Comparison of ENCODE assay signal across 14 cellular contexts in the genomic region with DNA sequence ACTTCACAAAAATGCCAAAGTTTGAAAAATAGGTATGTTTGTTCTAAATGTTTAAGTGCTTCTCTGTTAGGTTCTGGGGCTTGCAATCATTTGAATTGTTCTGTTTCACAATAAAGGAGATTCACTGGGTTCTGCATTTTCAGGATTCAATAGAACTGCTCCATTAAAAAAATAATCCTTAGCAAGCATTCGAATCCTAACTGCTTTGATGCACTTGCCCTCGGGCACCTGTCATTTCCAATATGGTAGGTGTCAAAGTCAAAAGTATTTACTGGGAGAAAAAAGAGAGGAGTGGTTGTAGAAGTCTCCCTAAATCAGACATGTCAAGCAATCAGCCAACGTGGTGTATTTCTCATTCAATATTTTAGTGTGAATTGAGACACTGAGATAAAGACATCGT. TPM values are rescaled to one million over a fixed set of nuclear protein-coding genes. Genes with fewer than 3 reads are reported as not detected.
A peak's percentile ranks its signal among the peaks of the same experiment; 100 is the strongest.
DNase-seq lines count a peak whose midpoint lies in the region; ATAC-seq and TF ChIP-seq lines count a peak whose summit lies in the region.
"Had no signal": no experiment of that assay in that cellular context is flagged by ENCODE, and none has a peak within 500 bp of the region (broad histone marks: within the 10 kb centered on the region; RNA-seq: fewer than 3 reads in every experiment).

No MANE protein-coding gene starts in this region.

- no peaks in the 10 kb centered on the region for H3K9me3 ChIP-seq in left ventricle myocardium inferior (replicated peaks)
- H3K9me3 ChIP-seq in PC-9 (ENCODE audit: insufficient read depth, low read depth): no peaks in the 10 kb centered on the region
- H3K9me3 ChIP-seq: BLaER1 treated with 17β-estradiol and CSF1 and Interleukin-3, amounts not matched to agents 10 nM and 100 nM had no signal

- H3K36me3 Mint-ChIP-seq in mesothelial cell of epicardium (no peaks in the 10 kb centered on the region), type B pancreatic cell (peaks cover 6% of the 10 kb centered on the region)
- peaks cover 1% of the 10 kb centered on the region for H3K36me3 Mint-ChIP-seq in activated naive CD4-positive, alpha-beta T cell treated with anti-CD3 and anti-CD28 coated beads, Interleukin-2, amount 10 ng/mL, durations not matched to agents 7 days and 5 days
- H3K36me3 Mint-ChIP-seq: CD4-positive, CD25-positive, alpha-beta regulatory T cell had no signal

- peak overlapping the region; percentile 82 for H3K4me3 ChIP-seq in left ventricle myocardium inferior
- H3K4me3 ChIP-seq in PC-9: no peak overlapping the region
- H3K4me3 ChIP-seq: BLaER1 treated with 17β-estradiol and CSF1 and Interleukin-3, amounts not matched to agents 10 nM and 100 nM had no signal

- no peaks in the 10 kb centered on the region for H3K9me3 Mint-ChIP-seq in mesothelial cell of epicardium
- H3K9me3 Mint-ChIP-seq in type B pancreatic cell: peaks cover 5% of the 10 kb centered on the region
- H3K9me3 Mint-ChIP-seq in activated naive CD4-positive, alpha-beta T cell treated with anti-CD3 and anti-CD28 coated beads, Interleukin-2, amount 10 ng/mL, durations not matched to agents 7 days and 5 days: no peaks in the 10 kb centered on the region
- H3K9me3 Mint-ChIP-seq: CD4-positive, CD25-positive, alpha-beta regulatory T cell had no signal

- H3K27me3 ChIP-seq in left ventricle myocardium inferior (ENCODE audit: low read depth): no peaks in the 10 kb centered on the region
- H3K27me3 ChIP-seq in PC-9 (ENCODE audit: insufficient read depth, low read depth): no peaks in the 10 kb centered on the region
- H3K27me3 ChIP-seq: BLaER1 treated with 17β-estradiol and CSF1 and Interleukin-3, amounts not matched to agents 10 nM and 100 nM had no signal

- peak overlapping the region; percentile 40 for H3K4me3 Mint-ChIP-seq in mesothelial cell of epicardium
- peak overlapping the region; percentile 26 for H3K4me3 Mint-ChIP-seq in type B pancreatic cell
- no peak overlapping the region for H3K4me3 Mint-ChIP-seq in activated naive CD4-positive, alpha-beta T cell treated with anti-CD3 and anti-CD28 coated beads, Interleukin-2, amount 10 ng/mL, durations not matched to agents 7 days and 5 days
- H3K4me3 Mint-ChIP-seq: CD4-positive, CD25-positive, alpha-beta regulatory T cell had no signal

- intact Hi-C loops in left ventricle myocardium inferior (cut with micrococcal nuclease) (no loop called here), Right ventricle myocardium superior (cut with DNase I) (no loop called here), PC-9 (cut with micrococcal nuclease; ENCODE audit: unreplicated experiment) (no loop called here)

- H3F3A ChIP-seq in PC-9 (ENCODE audit: insufficient read depth, low read depth): peaks cover 44% of the 10 kb centered on the region

- no peaks in the 10 kb centered on the region for H4K20me1 ChIP-seq in PC-9 (ENCODE audit: insufficient read depth)
- H4K20me1 ChIP-seq: BLaER1 treated with 17β-estradiol and CSF1 and Interleukin-3, amounts not matched to agents 10 nM and 100 nM had no signal

- H3K4me1 Mint-ChIP-seq in mesothelial cell of epicardium (peaks cover 45% of the 10 kb centered on the region), type B pancreatic cell (ENCODE audit: unreplicated experiment) (peaks cover 29% of the 10 kb centered on the region)
- peaks cover 25% of the 10 kb centered on the region for H3K4me1 Mint-ChIP-seq in activated naive CD4-positive, alpha-beta T cell treated with anti-CD3 and anti-CD28 coated beads, Interleukin-2, amount 10 ng/mL, durations not matched to agents 7 days and 5 days

- no peaks in the 10 kb centered on the region for H3K36me3 ChIP-seq in left ventricle myocardium inferior
- H3K36me3 ChIP-seq in PC-9 (ENCODE audit: low read depth): no peaks in the 10 kb centered on the region
- H3K36me3 ChIP-seq: BLaER1 treated with 17β-estradiol and CSF1 and Interleukin-3, amounts not matched to agents 10 nM and 100 nM had no signal

- peaks cover 70% of the 10 kb centered on the region for H3K4me1 ChIP-seq in left ventricle myocardium inferior
- peaks cover 64% of the 10 kb centered on the region for H3K4me1 ChIP-seq in PC-9 (replicated peaks; ENCODE audit: insufficient read depth)

- no TSS peak for BruUV-seq in PC-9 (replicated peaks; lab: Mats Ljungman, UMichigan)

- H3K9me2 ChIP-seq in PC-9 (ENCODE audit: insufficient read depth): no peaks in the 10 kb centered on the region

- H3K27me3 Mint-ChIP-seq in mesothelial cell of epicardium (ENCODE audit: low read depth): no peaks in the 10 kb centered on the region
- peaks cover 7% of the 10 kb centered on the region for H3K27me3 Mint-ChIP-seq in type B pancreatic cell
- no peaks in the 10 kb centered on the region for H3K27me3 Mint-ChIP-seq in activated naive CD4-positive, alpha-beta T cell treated with anti-CD3 and anti-CD28 coated beads, Interleukin-2, amount 10 ng/mL, durations not matched to agents 7 days and 5 days
- H3K27me3 Mint-ChIP-seq: CD4-positive, CD25-positive, alpha-beta regulatory T cell had no signal

- H3K27ac ChIP-seq in left ventricle myocardium inferior (replicated peaks): peak overlapping the region; percentile 7
- peak overlapping the region; percentile 17; the same call in 1 of the 2 replicates for H3K27ac ChIP-seq in PC-9
- H3K27ac ChIP-seq: BLaER1 treated with 17β-estradiol and CSF1 and Interleukin-3, amounts not matched to agents 10 nM and 100 nM had no signal

- DNase-seq in left ventricle myocardium inferior (no peak), Right ventricle myocardium superior (no peak), PC-9 (no peak), mesothelial cell of epicardium (ENCODE audit: low spot score in 2 of 2, unreplicated experiment in 2 of 2) (no peak), type B pancreatic cell (ENCODE audit: extremely low spot score, unreplicated experiment) (no peak), NCI-H1417 treated with DMSO at 0.1 percent for 48 hours (lab: John Stamatoyannopoulos, UW) (no peak), NOMO-1 treated with DMSO at 0.1 percent for 48 hours (lab: John Stamatoyannopoulos, UW; ENCODE audit: unreplicated experiment) (no peak)
- DNase-seq in activated naive CD4-positive, alpha-beta T cell treated with anti-CD3 and anti-CD28 coated beads, Interleukin-2, amount 10 ng/mL, durations not matched to agents 7 days and 5 days: no peak
- DNase-seq: ACHN; CD4-positive, CD25-positive, alpha-beta regulatory T cell; DMS79; EL; HCEC 1CT had no signal

- ATAC-seq in Right ventricle myocardium superior (ENCODE audit: poor library complexity): no peak

- no peak overlapping the region for H2AFZ ChIP-seq in PC-9

- POLR2A ChIA-PET in PC-9 (lab: Charles Lee; ENCODE audit: unreplicated experiment): no interaction called here

- H3K79me2 ChIP-seq in PC-9 (ENCODE audit: low read depth): 0 out of 2 replicates have a peak, but pooled peaks cover 12% of the 10 kb centered on the region

- no peak overlapping the region for H3K4me2 ChIP-seq in PC-9
- H3K4me2 ChIP-seq: BLaER1 treated with 17β-estradiol and CSF1 and Interleukin-3, amounts not matched to agents 10 nM and 100 nM had no signal

- TF ChIP-seq CTCF in left ventricle myocardium inferior (IDR thresholded peaks at IDR 0.05; ENCODE audit: borderline replicate concordance): no peak
- no peak for TF ChIP-seq CTCF in PC-9 (conservative IDR thresholded peaks at IDR 0.05)
- no peak for TF ChIP-seq CTCF in mesothelial cell of epicardium (IDR thresholded peaks at IDR 0.05; ENCODE audit: unreplicated experiment)
- TF ChIP-seq CTCF in type B pancreatic cell (conservative IDR thresholded peaks at IDR 0.05): no peak

- CTCF ChIA-PET in PC-9 (lab: Charles Lee): interaction anchor here (0.8 to 2.1 kb wide), 3 partner anchors 18 to 125 kb away, joined by 3 to 19 read pairs (median 4); no protein-coding TSS in a partner anchor
- CTCF ChIA-PET in activated naive CD4-positive, alpha-beta T cell treated with anti-CD3 and anti-CD28 coated beads, Interleukin-2, amount 10 ng/mL, durations not matched to agents 7 days and 5 days (lab: Charles Lee): interaction anchor here (1.3 to 5.0 kb wide), 5 partner anchors 13 to 100 kb away, joined by 4 to 29 read pairs (median 12); a partner anchor contains a TSS

- peak overlapping the region; percentile 86 for H3K27ac Mint-ChIP-seq in mesothelial cell of epicardium
- H3K27ac Mint-ChIP-seq in type B pancreatic cell: peak overlapping the region; percentile 56
- no peak overlapping the region for H3K27ac Mint-ChIP-seq in activated naive CD4-positive, alpha-beta T cell treated with anti-CD3 and anti-CD28 coated beads, Interleukin-2, amount 10 ng/mL, durations not matched to agents 7 days and 5 days
- H3K27ac Mint-ChIP-seq: CD4-positive, CD25-positive, alpha-beta regulatory T cell had no signal

RNA-seq across cellular contexts. Expression of a gene that starts 5.5 kb away (rescaled TPM):
- total RNA-seq in left ventricle myocardium inferior: 22.0 TPM
- total RNA-seq in Right ventricle myocardium superior: 18.8 TPM
- total RNA-seq in PC-9 (2021): 23.3 and 24.9 TPM in 2 replicates
- 3.0 to 5.1 TPM (median 3.9 TPM) in 3 replicates for total RNA-seq in mesothelial cell of epicardium
- total RNA-seq in type B pancreatic cell (ENCODE audit: low replicate concordance): 2.9 and 5.6 TPM in 2 replicates

RNA-seq across cellular contexts. Expression of a gene that starts 22.2 kb away (rescaled TPM):
- total RNA-seq in left ventricle myocardium inferior: 26.7 TPM
- 24.9 TPM for total RNA-seq in Right ventricle myocardium superior
- total RNA-seq in PC-9 (2021): 192 and 196 TPM in 2 replicates
- total RNA-seq in mesothelial cell of epicardium: 69.3 to 70.8 TPM (median 70.4 TPM) in 3 replicates
- total RNA-seq in type B pancreatic cell (ENCODE audit: low replicate concordance): 73.0 and 142 TPM in 2 replicates
